In the genomic region with DNA sequence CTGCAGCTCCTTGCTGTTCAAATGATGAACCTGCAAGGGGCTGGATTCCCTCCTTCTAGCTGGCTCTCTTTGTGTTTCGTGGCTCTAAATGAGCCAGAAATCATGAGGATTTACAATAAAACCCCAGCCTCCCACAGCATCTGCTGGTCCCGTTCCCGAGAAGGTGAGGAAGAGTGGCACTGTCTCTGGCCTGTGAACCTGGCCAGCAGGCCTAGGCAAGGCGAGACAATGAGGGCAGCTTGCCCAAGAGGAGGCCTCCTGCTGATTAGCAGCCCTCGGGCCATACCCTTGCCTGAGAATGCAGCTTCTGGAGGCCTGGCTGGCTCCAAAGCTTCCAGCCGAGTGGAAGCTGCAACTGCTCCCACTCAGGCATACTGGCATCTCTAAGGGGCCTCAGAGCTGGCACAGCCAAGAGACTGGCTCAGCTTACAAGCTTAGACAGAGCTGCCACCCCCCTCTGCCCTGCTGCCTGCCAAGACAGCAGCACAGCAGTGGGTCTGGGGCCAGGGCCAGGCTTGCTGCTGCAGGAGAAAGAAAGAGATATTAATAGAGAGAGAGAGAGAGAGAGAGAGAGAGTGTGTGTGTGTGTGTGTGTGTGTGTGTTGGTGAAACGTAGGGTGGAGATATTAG, we compare ENCODE assay signal across 8 cellular contexts.
A peak's percentile ranks its signal among the peaks of the same experiment; 100 is the strongest.
DNase-seq lines count a peak whose midpoint lies in the region; ATAC-seq and TF ChIP-seq lines count a peak whose summit lies in the region.

No MANE protein-coding gene starts in this region.

- no peaks in the 10 kb centered on the region for H3K9me3 Mint-ChIP-seq in chondrocyte (ENCODE audit: low read depth)
- H3K9me3 Mint-ChIP-seq in activated naive CD4-positive, alpha-beta T cell treated with anti-CD3 and anti-CD28 coated beads for 36 hours = no peaks in the 10 kb centered on the region
- no peaks in the 10 kb centered on the region for H3K9me3 Mint-ChIP-seq in naive thymus-derived CD4-positive, alpha-beta T cell

- no peak for ATAC-seq in HG03378 (IDR thresholded peaks at IDR 0.05; ENCODE audit: unreplicated experiment)
- ATAC-seq in HG03521 (IDR thresholded peaks at IDR 0.05; ENCODE audit: unreplicated experiment) = no peak
- ATAC-seq in naive thymus-derived CD4-positive, alpha-beta T cell = no peak

- intact Hi-C loops in A673 (cut with micrococcal nuclease; ENCODE audit: unreplicated experiment) = loop anchor here (1.0 to 5.0 kb wide), 5 partner anchors 46 to 475 kb away; a partner anchor contains a TSS
- intact Hi-C loops in activated naive CD4-positive, alpha-beta T cell treated with anti-CD3 and anti-CD28 coated beads for 36 hours (cut with micrococcal nuclease) = loop anchor here (1.0 to 2.0 kb wide), 2 partner anchors 379 to 522 kb away; no protein-coding TSS in a partner anchor
- intact Hi-C loops in naive thymus-derived CD4-positive, alpha-beta T cell (cut with micrococcal nuclease) = loop anchor here (1.0 to 2.0 kb wide), 8 partner anchors 46 to 594 kb away; no protein-coding TSS in a partner anchor

- peaks cover 1% of the 10 kb centered on the region for H3K36me3 Mint-ChIP-seq in chondrocyte (ENCODE audit: low read depth)
- peaks cover 2% of the 10 kb centered on the region for H3K36me3 Mint-ChIP-seq in activated naive CD4-positive, alpha-beta T cell treated with anti-CD3 and anti-CD28 coated beads for 36 hours (ENCODE audit: low read depth)
- peaks cover 0 to 13% (median 2%) of the 10 kb centered on the region in 5 donors for H3K36me3 Mint-ChIP-seq in naive thymus-derived CD4-positive, alpha-beta T cell

- TF ChIP-seq CTCF in A673 (conservative IDR thresholded peaks at IDR 0.05; ENCODE audit: low read depth, low read length) = no peak
- peak; percentile 75 for TF ChIP-seq CTCF in chondrocyte (IDR thresholded peaks at IDR 0.05)

- H3K4me1 Mint-ChIP-seq in chondrocyte (ENCODE audit: low read depth) = peaks cover 84% of the 10 kb centered on the region
- H3K4me1 Mint-ChIP-seq in activated naive CD4-positive, alpha-beta T cell treated with anti-CD3 and anti-CD28 coated beads for 36 hours (ENCODE audit: low read depth) = peaks cover 18% of the 10 kb centered on the region
- peaks cover 14 to 26% (median 22%) of the 10 kb centered on the region in 7 donors for H3K4me1 Mint-ChIP-seq in naive thymus-derived CD4-positive, alpha-beta T cell

- no peaks in the 10 kb centered on the region for H3K27me3 Mint-ChIP-seq in chondrocyte (ENCODE audit: low read depth)
- no peaks in the 10 kb centered on the region for H3K27me3 Mint-ChIP-seq in activated naive CD4-positive, alpha-beta T cell treated with anti-CD3 and anti-CD28 coated beads for 36 hours (ENCODE audit: low read depth)
- H3K27me3 Mint-ChIP-seq in naive thymus-derived CD4-positive, alpha-beta T cell = no peaks in the 10 kb centered on the region

- peak overlapping the region; percentile 84 for H3K27ac ChIP-seq in A673 (ENCODE audit: low read depth, low read length, poor library complexity, severe bottlenecking)
- no peak overlapping the region for H3K27ac ChIP-seq in naive thymus-derived CD4-positive, alpha-beta T cell (ENCODE audit: low read depth, low read length)

- peaks cover 30% of the 10 kb centered on the region for H3K4me1 ChIP-seq in A673 (ENCODE audit: insufficient read depth, low read length, poor library complexity, severe bottlenecking)
- peaks cover 3 to 5% of the 10 kb centered on the region in 2 donors for H3K4me1 ChIP-seq in naive thymus-derived CD4-positive, alpha-beta T cell (ENCODE audit: control insufficient read depth in 2 of 2, insufficient read depth in 2 of 2, low read length in 2 of 2)

- peak overlapping the region; percentile 24 for H3K4me3 ChIP-seq in A673 (ENCODE audit: low read depth, low read length, poor library complexity, severe bottlenecking)
- no peak overlapping the region for H3K4me3 ChIP-seq in naive thymus-derived CD4-positive, alpha-beta T cell (ENCODE audit: low read length)

- no peaks in the 10 kb centered on the region for H3K27me3 ChIP-seq in A673 (replicated peaks; ENCODE audit: insufficient read depth, low read depth, low read length, poor library complexity)
- H3K27me3 ChIP-seq in naive thymus-derived CD4-positive, alpha-beta T cell (ENCODE audit: control insufficient read depth in 2 of 2, insufficient read depth in 2 of 2, low read length in 2 of 2) = no peaks in the 10 kb centered on the region

- peak overlapping the region; percentile 53 for H3K4me3 Mint-ChIP-seq in chondrocyte (ENCODE audit: unreplicated experiment)
- H3K4me3 Mint-ChIP-seq in activated naive CD4-positive, alpha-beta T cell treated with anti-CD3 and anti-CD28 coated beads for 36 hours = no peak overlapping the region
- no peak overlapping the region for H3K4me3 Mint-ChIP-seq in naive thymus-derived CD4-positive, alpha-beta T cell

- DNase-seq in A673 (ENCODE audit: low spot score) = peak; percentile 93
- DNase-seq in NCI-H1417 (lab: John Stamatoyannopoulos, UW) = peak in 2 of 3 experiments; percentile 75 to 93
- peak; percentile 97 for DNase-seq in chondrocyte (ENCODE audit: low spot score)
- DNase-seq in medulla oblongata (ENCODE audit: extremely low spot score) = peak; percentile 91
- DNase-seq in activated naive CD4-positive, alpha-beta T cell treated with anti-CD3 and anti-CD28 coated beads for 36 hours = no peak
- no peak for DNase-seq in naive thymus-derived CD4-positive, alpha-beta T cell

- H3K36me3 ChIP-seq in A673 (ENCODE audit: insufficient read depth, low read length, poor library complexity, severe bottlenecking) = no peaks in the 10 kb centered on the region
- no peaks in the 10 kb centered on the region for H3K36me3 ChIP-seq in naive thymus-derived CD4-positive, alpha-beta T cell (ENCODE audit: control insufficient read depth in 2 of 3, insufficient read depth in 3 of 3, low read length in 3 of 3)

- peak overlapping the region; percentile 97 for H3K27ac Mint-ChIP-seq in chondrocyte (ENCODE audit: unreplicated experiment)
- H3K27ac Mint-ChIP-seq in activated naive CD4-positive, alpha-beta T cell treated with anti-CD3 and anti-CD28 coated beads for 36 hours = no peak overlapping the region
- no peak overlapping the region for H3K27ac Mint-ChIP-seq in naive thymus-derived CD4-positive, alpha-beta T cell

- POLR2A ChIA-PET in A673 (lab: Charles Lee; ENCODE audit: low non-redundant PET) = interaction anchor here (0.6 kb wide), 1 partner anchor 126 kb away, joined by 7 read pairs; no protein-coding TSS in a partner anchor
- POLR2A ChIA-PET in naive thymus-derived CD4-positive, alpha-beta T cell (lab: Charles Lee) = interaction anchor here (0.7 kb wide), 1 partner anchor 475 kb away, joined by 3 read pairs; no protein-coding TSS in a partner anchor

- CTCF ChIA-PET in A673 (lab: Charles Lee) = interaction anchor here (0.6 to 2.6 kb wide), 4 partner anchors 46 to 380 kb away, joined by 3 to 33 read pairs (median 16); no protein-coding TSS in a partner anchor
- CTCF ChIA-PET in activated naive CD4-positive, alpha-beta T cell treated with anti-CD3 and anti-CD28 coated beads for 36 hours (lab: Charles Lee) = interaction anchor here (0.6 to 5.2 kb wide), 27 partner anchors 10 to 526 kb away, joined by 3 to 37 read pairs (median 4); a partner anchor contains a TSS
- CTCF ChIA-PET in naive thymus-derived CD4-positive, alpha-beta T cell (lab: Charles Lee) = interaction anchor here (0.6 to 4.2 kb wide), 13 partner anchors 8 to 524 kb away, joined by 3 to 43 read pairs (median 4); no protein-coding TSS in a partner anchor

- BruUV-seq in A673 (replicated peaks; lab: Mats Ljungman, UMichigan) = no TSS peak

- no peaks in the 10 kb centered on the region for H3K9me3 ChIP-seq in A673 (ENCODE audit: low read depth, low read length, poor library complexity, severe bottlenecking)
- H3K9me3 ChIP-seq in naive thymus-derived CD4-positive, alpha-beta T cell (ENCODE audit: control insufficient read depth in 2 of 3, low read length in 3 of 3) = no peaks in the 10 kb centered on the region

Comparison
In these comparisons a context has a peak if more than half of its experiments do, and no peak if none do; other contexts are left out.
1. DNase-seq: peak in A673 (single experiment), NCI-H1417 (2 of 3), chondrocyte (single experiment) and medulla oblongata (single experiment); none in activated naive CD4-positive, alpha-beta T cell treated with anti-CD3 and anti-CD28 coated beads for 36 hours (single experiment) and naive thymus-derived CD4-positive, alpha-beta T cell (0 of 9).